In genomic region chr16:22937169-22937568, GRCh38 we compare ENCODE assay signal across 23 cellular contexts.
"Had no signal": no experiment of that assay in that cellular context is flagged by ENCODE, and none has a peak within 500 bp of the region (broad histone marks: within the 10 kb centered on the region; RNA-seq: fewer than 3 reads in every experiment).

No MANE protein-coding gene starts in this region.

- DNase-seq: cerebellar nuclear complex; colonic mucosa; dermis blood vessel endothelial cell; gastrocnemius medialis; glutamatergic neuron; kidney; left colon; nucleus accumbens; ovary; sigmoid colon; stimulated activated CD4-positive, alpha-beta T cell treated with anti-CD3 and anti-CD28 coated beads, Interleukin-2, amount 100 ng/mL, for 24 hours; stimulated activated CD4-positive, alpha-beta T cell treated with anti-CD3 and anti-CD28 coated beads, Interleukin-4, amount 100 ng/mL, for 4 hours; stimulated activated naive B cell treated with anti-CD40 and anti-IgM and Interleukin-4, amounts not matched to agents 10 μg/mL and 1 μg/mL and 100 μg/mL, for 72 hours; stomach; substantia nigra; transverse colon had no signal

- H3K9me3 ChIP-seq: colonic mucosa, gastrocnemius medialis, ovary, right atrium auricular region, sigmoid colon, stomach, thoracic aorta, transverse colon had no signal

- H2AFZ ChIP-seq: neural progenitor cell had no signal

- H3K36me3 ChIP-seq: colonic mucosa, gastrocnemius medialis, neural progenitor cell, ovary, right atrium auricular region, sigmoid colon, stomach, thoracic aorta, transverse colon had no signal

- H3K4me2 ChIP-seq: neural progenitor cell had no signal

- H3K27me3 ChIP-seq: colonic mucosa, neural progenitor cell, ovary, right atrium auricular region had no signal

- FAIRE-seq: endothelial cell of umbilical vein, kidney had no signal

- ATAC-seq: esophagus mucosa; left colon; natural killer cell treated with Interleukin-12 subunit alpha and Interleukin-12 subunit beta and Interleukin-15 and Interleukin-18, amount 100 ng/mL, for 72 hours; stimulated activated naive B cell treated with anti-CD40 and anti-IgM and Interleukin-4, amounts not matched to agents 10 μg/mL and 1 μg/mL and 100 μg/mL, for 72 hours had no signal

- H3K27ac ChIP-seq: colonic mucosa, gastrocnemius medialis, neural progenitor cell, ovary, right atrium auricular region, sigmoid colon, skin epidermis, stomach, thoracic aorta, transverse colon had no signal

- H3K4me3 ChIP-seq: colonic mucosa, gastrocnemius medialis, neural progenitor cell, ovary, right atrium auricular region, sigmoid colon, skin epidermis, stomach, thoracic aorta, transverse colon had no signal

- H3K9ac ChIP-seq: neural progenitor cell had no signal

- H3K4me1 ChIP-seq: colonic mucosa, right atrium auricular region, sigmoid colon, stomach, transverse colon had no signal
